11 cellular contexts compared by ENCODE assay signal in the genomic region with DNA sequence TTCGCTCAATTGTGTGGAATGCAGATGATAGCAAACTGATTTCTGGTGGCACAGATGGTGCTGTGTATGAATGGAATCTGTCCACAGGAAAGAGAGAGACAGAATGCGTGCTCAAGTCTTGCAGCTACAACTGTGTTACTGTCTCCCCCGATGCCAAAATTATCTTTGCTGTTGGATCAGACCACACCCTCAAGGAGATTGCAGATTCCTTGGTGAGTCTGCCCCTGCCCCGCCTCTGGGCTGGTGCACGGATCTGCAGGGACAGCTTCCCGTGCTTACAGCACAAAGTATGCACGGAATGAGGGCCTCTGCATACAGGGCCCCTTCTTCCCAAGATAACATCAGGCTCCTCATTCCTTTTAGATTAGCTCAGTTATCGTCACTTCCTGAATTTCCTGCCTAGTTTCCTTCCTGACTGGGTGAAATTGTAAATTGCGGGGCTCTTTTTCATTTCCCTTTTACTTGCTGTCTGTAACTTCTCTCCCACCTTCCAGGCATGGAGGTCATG. TPM values are rescaled to one million over a fixed set of nuclear protein-coding genes. Genes with fewer than 3 reads are reported as not detected.
DNase-seq lines count a peak whose midpoint lies in the region; ATAC-seq, FAIRE-seq and TF ChIP-seq lines count a peak whose summit lies in the region.
"Had no signal": no experiment of that assay in that cellular context is flagged by ENCODE, and none has a peak within 500 bp of the region (broad histone marks: within the 10 kb centered on the region; RNA-seq: fewer than 3 reads in every experiment).

No MANE protein-coding gene starts in this region.

- peak; percentile 53 for DNase-seq in DMS 273 (lab: John Stamatoyannopoulos, UW; ENCODE audit: unreplicated experiment)
- DNase-seq in DMS 273 treated with DMSO at 0.1 percent for 48 hours (lab: John Stamatoyannopoulos, UW), result no peak
- peak in 3 of 4 donors; percentile 21 to 43 (median 33) for DNase-seq in body of pancreas
- peak; percentile 92 for DNase-seq in keratinocyte (ENCODE audit: low read depth, low spot score)
- DNase-seq in aorta, result no peak
- no peak for DNase-seq in immature natural killer cell
- no peak for DNase-seq in SHP77 (lab: John Stamatoyannopoulos, UW)
- no peak for DNase-seq in activated T-helper 1 cell treated with anti-CD3 and anti-CD28 coated beads, Interleukin-12 subunit alpha, Interleukin-12 subunit beta, Interleukin-2, Interleukin-4 antibody, amounts not matched to agents 30 ng/mL and 10 ng/mL and 1 ng/mL, durations not matched to agents 14 hours and 24 hours and 36 hours (ENCODE audit: low spot score)

- peak overlapping the region; percentile 85 for H3K4me2 ChIP-seq in keratinocyte (ENCODE audit: control insufficient read depth, extremely low read depth, insufficient read depth, low read depth, low read length)

- FAIRE-seq in keratinocyte (lab: Jason Lieb, UNC), result peak; percentile 97
- FAIRE-seq: colon had no signal

- H3K4me3 Mint-ChIP-seq in immature natural killer cell, result no peak overlapping the region
- no peak overlapping the region for H3K4me3 Mint-ChIP-seq in activated T-helper 1 cell treated with anti-CD3 and anti-CD28 coated beads, Interleukin-12 subunit alpha, Interleukin-12 subunit beta, Interleukin-2, Interleukin-4 antibody, amounts not matched to agents 30 ng/mL and 10 ng/mL and 1 ng/mL, durations not matched to agents 14 hours and 24 hours and 36 hours
- H3K4me3 Mint-ChIP-seq: stimulated activated naive CD8-positive, alpha-beta T cell treated with anti-CD3 and anti-CD28 coated beads, Interleukin-15, Interleukin-2, amounts not matched to agents 100 ng/mL and 50 ng/mL, for 24 hours had no signal

- ATAC-seq in body of pancreas, result peak; percentile 92
- ATAC-seq in aorta (ENCODE audit: low FRiP score), result peak; percentile 48

- no peaks in the 10 kb centered on the region for H3K9me3 Mint-ChIP-seq in immature natural killer cell
- H3K9me3 Mint-ChIP-seq in activated T-helper 1 cell treated with anti-CD3 and anti-CD28 coated beads, Interleukin-12 subunit alpha, Interleukin-12 subunit beta, Interleukin-2, Interleukin-4 antibody, amounts not matched to agents 30 ng/mL and 10 ng/mL and 1 ng/mL, durations not matched to agents 14 hours and 24 hours and 36 hours, result peaks cover 4% of the 10 kb centered on the region

- TF ChIP-seq CTCF in body of pancreas (IDR thresholded peaks at IDR 0.05), result no peak
- no peak for TF ChIP-seq CTCF in keratinocyte (optimal IDR thresholded peaks at IDR 0.05 in 1 of 3, IDR thresholded peaks at IDR 0.05 in 1 of 3, conservative IDR thresholded peaks at IDR 0.05 in 1 of 3; ENCODE audit: extremely low read depth in 1 of 3, insufficient read depth in 2 of 3, low read length in 3 of 3)

- no peaks in the 10 kb centered on the region for H3K79me2 ChIP-seq in keratinocyte (ENCODE audit: control insufficient read depth, insufficient read depth, low read length)

- H2AFZ ChIP-seq in keratinocyte (ENCODE audit: control insufficient read depth, low read length), result peak overlapping the region; percentile 93

- no peaks in the 10 kb centered on the region for H4K20me1 ChIP-seq in keratinocyte (ENCODE audit: control insufficient read depth, extremely low read depth, insufficient read depth, low read length)

- H3K27me3 ChIP-seq in body of pancreas (no peaks in the 10 kb centered on the region), keratinocyte (ENCODE audit: control insufficient read depth, extremely low read depth, insufficient read depth, low read length) (no peaks in the 10 kb centered on the region), aorta (ENCODE audit: control insufficient read depth in 1 of 2, insufficient read depth in 2 of 2, low read length in 1 of 2) (no peaks in the 10 kb centered on the region)

- dilution Hi-C loops in keratinocyte (cut with MboI; ENCODE audit: extremely low pct_ligation_motif_present, low sequenced_read_pairs), result no loop called here

- H3K9ac ChIP-seq in keratinocyte (ENCODE audit: control insufficient read depth, extremely low read depth, insufficient read depth, low read length), result peak overlapping the region; percentile 48

- H3K4me3 ChIP-seq in body of pancreas (no peak overlapping the region), keratinocyte (ENCODE audit: control insufficient read depth in 2 of 3, extremely low read depth in 1 of 3, insufficient read depth in 2 of 3, low read depth in 1 of 3, low read length in 3 of 3) (peak overlapping the region in 2 of 3 experiments; percentile 43 to 58), aorta (ENCODE audit: low read length in 2 of 2) (no peak overlapping the region)

- no peaks in the 10 kb centered on the region for H3K9me3 ChIP-seq in body of pancreas
- H3K9me3 ChIP-seq in keratinocyte (ENCODE audit: control insufficient read depth, low read depth, low read length), result no peaks in the 10 kb centered on the region
- H3K9me3 ChIP-seq in aorta (ENCODE audit: control insufficient read depth, low read length), result no peaks in the 10 kb centered on the region

- intact Hi-C loops in body of pancreas (cut with DNase I) (no loop called here), aorta (cut with DNase I) (no loop called here)
- intact Hi-C loops in activated T-helper 1 cell treated with anti-CD3 and anti-CD28 coated beads, Interleukin-12 subunit alpha, Interleukin-12 subunit beta, Interleukin-2, Interleukin-4 antibody, amounts not matched to agents 30 ng/mL and 10 ng/mL and 1 ng/mL, durations not matched to agents 14 hours and 24 hours and 36 hours (cut with micrococcal nuclease), result no loop called here

- no peak overlapping the region for H3K27ac Mint-ChIP-seq in immature natural killer cell
- no peak overlapping the region for H3K27ac Mint-ChIP-seq in activated T-helper 1 cell treated with anti-CD3 and anti-CD28 coated beads, Interleukin-12 subunit alpha, Interleukin-12 subunit beta, Interleukin-2, Interleukin-4 antibody, amounts not matched to agents 30 ng/mL and 10 ng/mL and 1 ng/mL, durations not matched to agents 14 hours and 24 hours and 36 hours
- H3K27ac Mint-ChIP-seq: stimulated activated naive CD8-positive, alpha-beta T cell treated with anti-CD3 and anti-CD28 coated beads, Interleukin-15, Interleukin-2, amounts not matched to agents 100 ng/mL and 50 ng/mL, for 24 hours had no signal

- H3K27me3 Mint-ChIP-seq in immature natural killer cell (ENCODE audit: low read depth in 3 of 3), result peaks cover 0 to 10% (median 3%) of the 10 kb centered on the region in 3 donors
- peaks cover 2% of the 10 kb centered on the region for H3K27me3 Mint-ChIP-seq in activated T-helper 1 cell treated with anti-CD3 and anti-CD28 coated beads, Interleukin-12 subunit alpha, Interleukin-12 subunit beta, Interleukin-2, Interleukin-4 antibody, amounts not matched to agents 30 ng/mL and 10 ng/mL and 1 ng/mL, durations not matched to agents 14 hours and 24 hours and 36 hours (ENCODE audit: insufficient read depth)

- H3K9me1 ChIP-seq in keratinocyte (ENCODE audit: control insufficient read depth, extremely low read depth, insufficient read depth, low read length), result no peaks in the 10 kb centered on the region

- H3K4me1 ChIP-seq in body of pancreas, result peaks cover 9% of the 10 kb centered on the region
- peaks cover 31% of the 10 kb centered on the region for H3K4me1 ChIP-seq in keratinocyte (ENCODE audit: control insufficient read depth, extremely low read depth, insufficient read depth, low read length)
- no peaks in the 10 kb centered on the region for H3K4me1 ChIP-seq in aorta (ENCODE audit: control insufficient read depth in 1 of 2, insufficient read depth in 2 of 2, low read length in 2 of 2)

- H3K27ac ChIP-seq in body of pancreas (peak overlapping the region in 2 of 4 donors; percentile 28 to 60), keratinocyte (ENCODE audit: control insufficient read depth, insufficient read depth, low read length) (peak overlapping the region; percentile 91), aorta (ENCODE audit: low read depth in 1 of 2, low read length in 2 of 2) (peak overlapping the region in 1 of 2 donors; percentile 25)
- H3K27ac ChIP-seq: 22Rv1 had no signal

- H3K4me1 Mint-ChIP-seq in immature natural killer cell, result no peaks in the 10 kb centered on the region
- no peaks in the 10 kb centered on the region for H3K4me1 Mint-ChIP-seq in activated T-helper 1 cell treated with anti-CD3 and anti-CD28 coated beads, Interleukin-12 subunit alpha, Interleukin-12 subunit beta, Interleukin-2, Interleukin-4 antibody, amounts not matched to agents 30 ng/mL and 10 ng/mL and 1 ng/mL, durations not matched to agents 14 hours and 24 hours and 36 hours (ENCODE audit: low read depth)

- WGBS in body of pancreas, 2 donors, result 32 to 44% methylated on average over 9 of the region's 9 CpGs
- 9 to 15% methylated on average over 9 of the region's 9 CpGs for whole genome bisulfite sequencing in aorta, 2 donors

- H3K36me3 Mint-ChIP-seq in immature natural killer cell, result no peaks in the 10 kb centered on the region
- no peaks in the 10 kb centered on the region for H3K36me3 Mint-ChIP-seq in activated T-helper 1 cell treated with anti-CD3 and anti-CD28 coated beads, Interleukin-12 subunit alpha, Interleukin-12 subunit beta, Interleukin-2, Interleukin-4 antibody, amounts not matched to agents 30 ng/mL and 10 ng/mL and 1 ng/mL, durations not matched to agents 14 hours and 24 hours and 36 hours (ENCODE audit: low read depth)

- TF ChIP-seq POLR2A in body of pancreas (IDR thresholded peaks at IDR 0.05), result no peak

- H3K36me3 ChIP-seq in body of pancreas (replicated peaks in 1 of 2; ENCODE audit: insufficient read depth in 1 of 2, low read depth in 2 of 2), result no peaks in the 10 kb centered on the region
- no peaks in the 10 kb centered on the region for H3K36me3 ChIP-seq in keratinocyte (ENCODE audit: control insufficient read depth in 2 of 2, extremely low read depth in 1 of 2, insufficient read depth in 2 of 2, low read length in 2 of 2)
- no peaks in the 10 kb centered on the region for H3K36me3 ChIP-seq in aorta (ENCODE audit: control insufficient read depth in 1 of 2, insufficient read depth in 2 of 2, low read length in 1 of 2)

RNA-seq across cellular contexts. Expression of a gene that starts 34.6 kb away (rescaled TPM):
- 1 to 10 TPM in 1 of 2 donors, under 1 TPM in 1; 0.26 to 1.3 TPM for total RNA-seq in body of pancreas
- polyA plus RNA-seq in keratinocyte, result 0.24 to 0.39 TPM (median 0.32 TPM) in 3 replicates
- 0.37 TPM for polyA plus RNA-seq in keratinocyte (2011; ENCODE audit: low read depth)
- polyA plus RNA-seq in keratinocyte (2011; cell fraction: cytosol; rRNA removed), result 0.16 and 0.22 TPM in 2 replicates
- 0.43 and 0.45 TPM in 2 replicates for polyA plus RNA-seq in keratinocyte (2011; cell fraction: nucleus; rRNA removed)
- polyA plus RNA-seq in keratinocyte (2012; ENCODE audit: low replicate concordance), result 0.13 and 0.22 TPM in 2 replicates
- 0.10 to 0.22 TPM in 2 of 3 replicates, not detected in the other for polyA minus RNA-seq in keratinocyte
- polyA minus RNA-seq in keratinocyte (2011; cell fraction: cytosol; rRNA and poly(A)+ RNA removed), result not detected
- 0.53 and 0.78 TPM in 2 replicates for polyA minus RNA-seq in keratinocyte (2011; cell fraction: nucleus; rRNA and poly(A)+ RNA removed)
- under 1 TPM in 1 of 2 donors, not detected in 1; 0.13 TPM for total RNA-seq in aorta
- polyA plus RNA-seq in aorta, result 1 to 10 TPM in 1 of 2 donors, under 1 TPM in 1; under 0.01 to 1.3 TPM
- polyA plus RNA-seq in immature natural killer cell, result not detected
- not detected in 2 replicates for total RNA-seq in activated T-helper 1 cell treated with anti-CD3 and anti-CD28 coated beads, Interleukin-12 subunit alpha, Interleukin-12 subunit beta, Interleukin-2, Interleukin-4 antibody, amounts not matched to agents 30 ng/mL and 10 ng/mL and 1 ng/mL, durations not matched to agents 14 hours and 24 hours and 36 hours

RNA-seq across cellular contexts. Expression of a gene that starts 34.7 kb away (rescaled TPM):
- 10 to 100 TPM; 27.5 to 35.3 TPM for total RNA-seq in body of pancreas
- polyA plus RNA-seq in keratinocyte, result 53.2 to 140 TPM (median 122 TPM) in 3 replicates
- 143 TPM for polyA plus RNA-seq in keratinocyte (2011; ENCODE audit: low read depth)
- 79.5 and 96.5 TPM in 2 replicates for polyA plus RNA-seq in keratinocyte (2011; cell fraction: cytosol; rRNA removed)
- polyA plus RNA-seq in keratinocyte (2011; cell fraction: nucleus; rRNA removed), result 78.2 and 80.3 TPM in 2 replicates
- 81.7 and 163 TPM in 2 replicates for polyA plus RNA-seq in keratinocyte (2012; ENCODE audit: low replicate concordance)
- polyA minus RNA-seq in keratinocyte, result 25.0 to 43.8 TPM (median 43.6 TPM) in 3 replicates
- 46.4 TPM for polyA minus RNA-seq in keratinocyte (2011; cell fraction: cytosol; rRNA and poly(A)+ RNA removed)
- 19.8 and 28.1 TPM in 2 replicates for polyA minus RNA-seq in keratinocyte (2011; cell fraction: nucleus; rRNA and poly(A)+ RNA removed)
- total RNA-seq in aorta, result 10 to 100 TPM; 28.0 to 29.0 TPM
- 10 to 100 TPM; 52.6 to 58.6 TPM for polyA plus RNA-seq in aorta
- polyA plus RNA-seq in immature natural killer cell, result 10 to 100 TPM; 52.8 to 61.7 (median 57.6) TPM
- 126 and 132 TPM in 2 replicates for total RNA-seq in activated T-helper 1 cell treated with anti-CD3 and anti-CD28 coated beads, Interleukin-12 subunit alpha, Interleukin-12 subunit beta, Interleukin-2, Interleukin-4 antibody, amounts not matched to agents 30 ng/mL and 10 ng/mL and 1 ng/mL, durations not matched to agents 14 hours and 24 hours and 36 hours

Comparison
In these comparisons a context has a peak if more than half of its experiments do, and no peak if none do; other contexts are left out.
1. DNase-seq: peak in DMS 273 (single experiment), body of pancreas (3 of 4) and keratinocyte (single experiment); none in DMS 273 treated with DMSO at 0.1 percent for 48 hours (single experiment), aorta (0 of 2), immature natural killer cell (0 of 3), SHP77 (0 of 2) and activated T-helper 1 cell treated with anti-CD3 and anti-CD28 coated beads, Interleukin-12 subunit alpha, Interleukin-12 subunit beta, Interleukin-2, Interleukin-4 antibody, amounts not matched to agents 30 ng/mL and 10 ng/mL and 1 ng/mL, durations not matched to agents 14 hours and 24 hours and 36 hours (single experiment).
2. H3K4me3 ChIP-seq: peak in keratinocyte (2 of 3); none in body of pancreas (0 of 2) and aorta (0 of 2).